ENCODE assay signal across 2 cellular contexts in the genomic region with DNA sequence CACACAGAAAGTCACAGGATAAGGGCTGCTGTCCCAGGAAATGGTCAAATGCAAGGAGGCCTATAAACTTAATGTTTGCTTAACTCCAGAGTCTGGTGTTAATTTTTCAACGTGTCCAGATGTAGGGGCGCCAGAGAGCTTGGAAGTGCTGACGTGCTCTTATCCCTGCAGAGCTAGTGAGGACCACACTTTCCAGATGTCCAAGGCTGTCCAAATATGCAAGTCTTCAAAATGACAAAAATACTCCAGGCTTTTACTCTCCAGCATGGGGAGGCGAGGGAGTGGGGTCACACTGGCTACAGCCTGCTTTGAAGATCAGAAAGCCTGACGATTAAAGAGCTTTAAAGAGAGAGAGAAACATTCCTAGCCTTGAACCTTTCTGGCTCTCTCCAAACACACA.
TF ChIP-seq lines count a peak whose summit lies in the region.

No MANE protein-coding gene starts in this region.

TF ChIP-seq in A549, 52 proteins besides CTCF, POLR2A, EP300 and RAD21 (continued from another document):
- no peak for TF ChIP-seq HMGXB4 (CRISPR knock-in tag; IDR thresholded peaks at IDR 0.05; ENCODE audit: borderline replicate concordance)
- TF ChIP-seq FOSL2 (IDR thresholded peaks at IDR 0.05) = no peak
- TF ChIP-seq FOSL2 (CRISPR knock-in tag; IDR thresholded peaks at IDR 0.05) = no peak
- TF ChIP-seq E2F6 (IDR thresholded peaks at IDR 0.05; ENCODE audit: borderline replicate concordance, low read depth) = no peak

TF ChIP-seq in HepG2, 621 proteins besides CTCF, POLR2A, EP300 and RAD21 (continued from another document and continues in another):
- TF ChIP-seq ARID4A (CRISPR knock-in tag; IDR thresholded peaks at IDR 0.05; ENCODE audit: borderline replicate concordance) (peak; percentile 1; the same call in 1 of the 2 replicates), MED1 (CRISPR knock-in tag; IDR thresholded peaks at IDR 0.05) (peak; percentile 56), HOMEZ (CRISPR knock-in tag; IDR thresholded peaks at IDR 0.05; ENCODE audit: low read depth) (peak; percentile 48; the same call in 1 of the 2 replicates), LCORL (IDR thresholded peaks at IDR 0.05) (no peak), LCORL (CRISPR knock-in tag; IDR thresholded peaks at IDR 0.05) (0 out of 2 replicates have a peak, but pooled peaks have one; percentile 15), TCF7 (IDR thresholded peaks at IDR 0.05; ENCODE audit: low read depth) (peak; percentile 68), ZMYM4 (CRISPR knock-in tag; IDR thresholded peaks at IDR 0.05) (peak; percentile 50), ZNF580 (CRISPR knock-in tag; IDR thresholded peaks at IDR 0.05; ENCODE audit: borderline replicate concordance, low read depth) (0 out of 2 replicates have a peak, but pooled peaks have one; percentile 50), SALL1 (CRISPR knock-in tag; IDR thresholded peaks at IDR 0.05) (peak; percentile 49), KDM6A (CRISPR knock-in tag; IDR thresholded peaks at IDR 0.05; ENCODE audit: low read depth) (no peak), MAZ (IDR thresholded peaks at IDR 0.05; ENCODE audit: borderline replicate concordance, low read depth, low read length) (no peak), MAZ (CRISPR knock-in tag; IDR thresholded peaks at IDR 0.05; ENCODE audit: low read depth) (no peak), ZNF263 (CRISPR knock-in tag; IDR thresholded peaks at IDR 0.05) (no peak), ZBTB38 (CRISPR knock-in tag; IDR thresholded peaks at IDR 0.05) (0 out of 2 replicates have a peak, but pooled peaks have one; percentile 24), SIX1 (CRISPR knock-in tag; IDR thresholded peaks at IDR 0.05; ENCODE audit: borderline replicate concordance) (no peak), PAXIP1 (CRISPR knock-in tag; conservative IDR thresholded peaks at IDR 0.05) (peak; percentile 37; the same call in 1 of the 2 replicates), HBP1 (CRISPR knock-in tag; IDR thresholded peaks at IDR 0.05; ENCODE audit: low read depth) (no peak), ZFY (CRISPR knock-in tag; IDR thresholded peaks at IDR 0.05) (peak; percentile 32; the same call in 1 of the 2 replicates), MAFF (IDR thresholded peaks at IDR 0.05; ENCODE audit: low read depth, low read length) (peak; percentile 70), NR2F6 (IDR thresholded peaks at IDR 0.05) (peak; percentile 37; the same call in 1 of the 2 replicates), NR2F6 (CRISPR knock-in tag; IDR thresholded peaks at IDR 0.05) (no peak), SOX5 (CRISPR knock-in tag; IDR thresholded peaks at IDR 0.05; ENCODE audit: borderline replicate concordance) (no peak; the same call in 1 of the 2 replicates), SAP130 (CRISPR knock-in tag; IDR thresholded peaks at IDR 0.05; ENCODE audit: low read depth) (peak; percentile 51; the same call in 1 of the 2 replicates), TBL1XR1 (IDR thresholded peaks at IDR 0.05; ENCODE audit: borderline replicate concordance, low read length, partially characterized antibody) (no peak), HMGXB4 (CRISPR knock-in tag; IDR thresholded peaks at IDR 0.05; ENCODE audit: borderline replicate concordance in 1 of 2, low read depth in 1 of 2) (peak; percentile 52 to 53; a peak in 3 of 4 replicates), PRDM15 (CRISPR knock-in tag; IDR thresholded peaks at IDR 0.05) (0 out of 2 replicates have a peak, but pooled peaks have one; percentile 29), TCF12 (IDR thresholded peaks at IDR 0.05) (no peak), TCF12 (CRISPR knock-in tag; IDR thresholded peaks at IDR 0.05) (no peak)
